8 cellular contexts compared by ENCODE assay signal in the genomic region with DNA sequence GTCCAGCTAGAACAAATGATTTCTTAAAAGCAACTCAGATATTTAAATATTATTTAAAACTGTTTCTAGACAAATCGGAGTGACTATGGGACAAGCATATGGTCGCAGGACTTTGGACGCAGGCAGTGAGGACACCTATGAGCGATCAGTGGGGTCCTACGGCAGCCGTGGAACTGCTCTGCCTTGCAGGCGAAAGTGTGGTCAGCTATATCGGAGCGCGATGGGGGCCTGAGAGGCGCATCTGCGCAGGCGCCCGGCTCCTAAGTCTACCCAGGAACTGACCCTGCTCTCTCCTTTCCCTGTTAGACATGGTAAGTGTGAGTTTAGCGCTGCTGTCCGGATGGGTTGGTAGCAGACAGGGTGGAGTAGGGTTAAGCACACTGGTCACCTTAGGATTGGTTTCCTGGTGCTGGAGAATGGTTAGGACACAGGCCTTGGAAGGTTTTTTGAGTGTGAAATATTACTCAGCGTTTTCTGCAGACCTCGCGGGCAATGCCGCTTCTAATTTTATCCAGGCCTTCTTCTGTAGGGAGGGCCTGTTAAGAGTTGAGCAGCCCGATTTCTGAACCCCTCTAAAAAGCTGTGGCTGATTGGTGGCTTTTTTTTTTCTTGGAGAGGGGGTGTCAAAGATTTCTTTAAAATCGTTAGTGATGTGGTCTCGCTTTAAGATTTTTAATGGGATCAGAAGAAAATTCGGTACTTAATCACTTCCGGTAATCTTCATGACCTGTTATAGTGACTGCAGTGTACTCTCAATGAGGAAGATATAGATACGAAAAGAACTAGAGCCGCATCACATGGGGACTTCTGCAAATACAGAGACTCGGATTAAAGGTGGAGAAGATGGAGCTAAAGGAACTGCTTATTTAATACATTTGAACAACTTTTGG. TPM values are rescaled to one million over a fixed set of nuclear protein-coding genes. Genes with fewer than 3 reads are reported as not detected.
A peak's percentile ranks its signal among the peaks of the same experiment; 100 is the strongest.
DNase-seq lines count a peak whose midpoint lies in the region; ATAC-seq and TF ChIP-seq lines count a peak whose summit lies in the region.

A gene (plus strand): TSS at position 293 of the 890 bp plus-strand sequence. CDS start 16 bp downstream, at position 309.

- in situ Hi-C loops in GM18951 (cut with MboI; ENCODE audit: low sequenced_read_pairs, unreplicated experiment) = no loop called here

- ATAC-seq in HG03196 (IDR thresholded peaks at IDR 0.05; ENCODE audit: unreplicated experiment) (peak; percentile 84), activated B cell treated with CpG ODN at 0.5 μM for 24 hours (ENCODE audit: low read depth) (peak; percentile 92)

- intact Hi-C loops in activated B cell treated with CpG ODN at 0.5 μM for 24 hours (cut with micrococcal nuclease) = loop anchor here (1.0 to 10.0 kb wide), 10 partner anchors 9 to 1991 kb away; a partner anchor contains a TSS

- TF ChIP-seq CTCF in activated B cell treated with CpG ODN at 0.5 μM for 24 hours (IDR thresholded peaks at IDR 0.05) = no peak

- H3K4me1 Mint-ChIP-seq in activated B cell treated with CpG ODN at 0.5 μM for 24 hours (peaks cover 65% of the 10 kb centered on the region), immature natural killer cell (peaks cover 73 to 74% of the 10 kb centered on the region in 2 donors)

- H3K27me3 Mint-ChIP-seq in activated B cell treated with CpG ODN at 0.5 μM for 24 hours = no peaks in the 10 kb centered on the region
- peaks cover 4 to 20% (median 12%) of the 10 kb centered on the region in 3 donors for H3K27me3 Mint-ChIP-seq in immature natural killer cell (ENCODE audit: low read depth in 3 of 3)

- peak within 1 kb of the TSS; percentile 81 for H3K27ac ChIP-seq in caudate nucleus (ENCODE audit: low read depth, low read length)

- peaks cover 52% of the 10 kb centered on the region for H3K36me3 Mint-ChIP-seq in activated B cell treated with CpG ODN at 0.5 μM for 24 hours (ENCODE audit: low read depth)
- peaks cover 0 to 23% (median 16%) of the 10 kb centered on the region in 3 donors for H3K36me3 Mint-ChIP-seq in immature natural killer cell

- H3K27ac Mint-ChIP-seq in activated B cell treated with CpG ODN at 0.5 μM for 24 hours (peak within 1 kb of the TSS; percentile 97), immature natural killer cell (peak within 1 kb of the TSS; percentile 97 to 100 (median 98))

- CTCF ChIA-PET in activated B cell treated with CpG ODN at 0.5 μM for 24 hours (lab: Charles Lee) = interaction anchor here (1.0 to 1.7 kb wide), 2 partner anchors 13 to 59 kb away, joined by 4 read pairs; no protein-coding TSS in a partner anchor

- H3K9me3 Mint-ChIP-seq in activated B cell treated with CpG ODN at 0.5 μM for 24 hours (no peaks in the 10 kb centered on the region), immature natural killer cell (no peaks in the 10 kb centered on the region)

- H3K4me3 Mint-ChIP-seq in activated B cell treated with CpG ODN at 0.5 μM for 24 hours (peak within 1 kb of the TSS; percentile 98), immature natural killer cell (peak within 1 kb of the TSS; percentile 96 to 100 (median 100))

- peak; percentile 99 for DNase-seq in AG08395 (ENCODE audit: low spot score)
- DNase-seq in NCI-H345 (lab: John Stamatoyannopoulos, UW) = peak; percentile 95
- DNase-seq in activated B cell treated with CpG ODN at 0.5 μM for 24 hours = peak; percentile 89
- peak; percentile 32 to 97 (median 91) for DNase-seq in caudate nucleus (lab: John Stamatoyannopoulos, UW)
- peak; percentile 92 to 94 (median 93) for DNase-seq in immature natural killer cell
- DNase-seq in smooth muscle cell of the brain vasculature (ENCODE audit: low read depth, low spot score) = peak; percentile 94

- peak; percentile 99 for TF ChIP-seq POLR2A in GM18951 (IDR thresholded peaks at IDR 0.05; ENCODE audit: extremely low read depth, insufficient read depth, insufficient read length)

- POLR2A ChIA-PET in activated B cell treated with CpG ODN at 0.5 μM for 24 hours (lab: Charles Lee) = interaction anchor here (0.6 to 3.1 kb wide), 19 partner anchors 9 to 1897 kb away, joined by 3 to 45 read pairs (median 4); a partner anchor contains a TSS

RNA-seq across cellular contexts. Expression of the gene that starts here (rescaled TPM):
- 203 and 234 TPM in 2 replicates for total RNA-seq in activated B cell treated with CpG ODN at 0.5 μM for 24 hours
- 1 to 10 TPM; 1.5 to 9.4 (median 4.3) TPM for polyA plus RNA-seq in immature natural killer cell

Comparison
In these comparisons a context has a peak if more than half of its experiments do, and no peak if none do; other contexts are left out.
1. Peak in every context shown above with its lines: DNase-seq, ATAC-seq and H3K27ac ChIP-seq.